8 cellular contexts compared by ENCODE assay signal in genomic region chr4:48906283-48907173, GRCh38. TPM values are rescaled to one million over a fixed set of nuclear protein-coding genes. Genes with fewer than 3 reads are reported as not detected.
A peak's percentile ranks its signal among the peaks of the same experiment; 100 is the strongest.
DNase-seq lines count a peak whose midpoint lies in the region; ATAC-seq and TF ChIP-seq lines count a peak whose summit lies in the region.

Gene OCIAD2, minus strand, starts transcription at chr4:48906774. Its CDS starts 2,225 bp downstream, at chr4:48904549.

- POLR2A ChIA-PET in WTC11 (lab: Charles Lee), result interaction anchor here (0.7 to 1.2 kb wide), 3 partner anchors 10 to 126 kb away, joined by 3 to 5 read pairs (median 3); partner anchors contain the start of genes FRYL and OCIAD1

- peak; percentile 96 for ATAC-seq in GM18511 (IDR thresholded peaks at IDR 0.05; ENCODE audit: unreplicated experiment)
- ATAC-seq in HG02943 (IDR thresholded peaks at IDR 0.05; ENCODE audit: low read depth, unreplicated experiment), result peak; percentile 96
- ATAC-seq in WTC11, result peak; percentile 90

- H3K27me3 Mint-ChIP-seq in WTC11 (ENCODE audit: low read depth), result peaks cover 2% of the 10 kb centered on the region; the same call in 1 of the 2 replicates

- peak within 1 kb of the TSS; percentile 86 for H3K27ac Mint-ChIP-seq in WTC11

- peak; percentile 87 for DNase-seq in NCI-H187 treated with DMSO at 0.1 percent for 48 hours (lab: John Stamatoyannopoulos, UW)
- DNase-seq in WTC11 (ENCODE audit: low spot score), result peak; percentile 77
- peak in 32 of 61 donors; percentile 2 to 68 (median 27) for DNase-seq in caudate nucleus (lab: John Stamatoyannopoulos, UW)
- DNase-seq in kidney tubule cell (ENCODE audit: low spot score), result peak; percentile 90
- DNase-seq in stimulated activated CD4-positive, alpha-beta T cell treated with anti-CD3 and anti-CD28 coated beads, Interleukin-4, amount 100 ng/mL, for 48 hours (ENCODE audit: low read depth in 2 of 2), result peak; percentile 66 to 75
- DNase-seq in HCEC 1CT, result no peak

- H3K4me3 Mint-ChIP-seq in WTC11, result peak within 1 kb of the TSS; percentile 91

- H3K9me3 Mint-ChIP-seq in WTC11, result no peaks in the 10 kb centered on the region

- CTCF ChIA-PET in WTC11 (lab: Charles Lee), result interaction anchor here (1.1 to 1.7 kb wide), 6 partner anchors 8 to 349 kb away, joined by 3 to 10 read pairs (median 4); no protein-coding TSS in a partner anchor

- H3K36me3 Mint-ChIP-seq in WTC11, result peaks cover 22% of the 10 kb centered on the region

- no peak for TF ChIP-seq CTCF in WTC11 (IDR thresholded peaks at IDR 0.05)

- no peak within 1 kb of the TSS for H3K27ac ChIP-seq in caudate nucleus (ENCODE audit: low read depth, low read length)

- H3K4me1 Mint-ChIP-seq in WTC11, result peaks cover 25% of the 10 kb centered on the region

TF ChIP-seq in WTC11, 78 proteins besides CTCF, POLR2A, EP300 and RAD21 (continues in another document):
- peak; percentile 60 for TF ChIP-seq SP1 (CRISPR knock-in tag; conservative IDR thresholded peaks at IDR 0.05)
- no peak for TF ChIP-seq NR3C1 (CRISPR knock-in tag; conservative IDR thresholded peaks at IDR 0.05; ENCODE audit: low read depth)
- no peak for TF ChIP-seq ZNF396 (CRISPR knock-in tag; IDR thresholded peaks at IDR 0.05; ENCODE audit: borderline replicate concordance)
- no peak for TF ChIP-seq ZNF138 (CRISPR knock-in tag; conservative IDR thresholded peaks at IDR 0.05)
- TF ChIP-seq GTF2I (CRISPR knock-in tag; conservative IDR thresholded peaks at IDR 0.05), result no peak
- TF ChIP-seq ZNF423 (CRISPR knock-in tag; IDR thresholded peaks at IDR 0.05), result no peak
- TF ChIP-seq ZBTB43 (CRISPR knock-in tag; IDR thresholded peaks at IDR 0.05), result no peak
- peak; percentile 73 for TF ChIP-seq IRF1 (CRISPR knock-in tag; IDR thresholded peaks at IDR 0.05)
- 0 out of 2 replicates have a peak, but pooled peaks have one; percentile 60 for TF ChIP-seq JUN (CRISPR knock-in tag; IDR thresholded peaks at IDR 0.05)
- no peak; the same call in 1 of the 2 replicates for TF ChIP-seq HMGXB4 (CRISPR knock-in tag; IDR thresholded peaks at IDR 0.05)
- no peak; the same call in 1 of the 2 replicates for TF ChIP-seq E2F4 (CRISPR knock-in tag; IDR thresholded peaks at IDR 0.05; ENCODE audit: borderline replicate concordance, low read depth)
- no peak for TF ChIP-seq CREB1 (CRISPR knock-in tag; IDR thresholded peaks at IDR 0.05)
- TF ChIP-seq ZNF121 (CRISPR knock-in tag; IDR thresholded peaks at IDR 0.05), result no peak
- no peak for TF ChIP-seq HMGA2 (CRISPR knock-in tag; IDR thresholded peaks at IDR 0.05)
- 0 out of 2 replicates have a peak, but pooled peaks have one; percentile 44 for TF ChIP-seq TCF7 (CRISPR knock-in tag; IDR thresholded peaks at IDR 0.05; ENCODE audit: low read depth)
- TF ChIP-seq FOXP4 (CRISPR knock-in tag; IDR thresholded peaks at IDR 0.05), result peak; percentile 46; the same call in 1 of the 2 replicates
- no peak for TF ChIP-seq ATF3 (CRISPR knock-in tag; conservative IDR thresholded peaks at IDR 0.05)
- no peak for TF ChIP-seq ERG (CRISPR knock-in tag; IDR thresholded peaks at IDR 0.05)
- no peak for TF ChIP-seq SMAD4 (CRISPR knock-in tag; IDR thresholded peaks at IDR 0.05)
- TF ChIP-seq TEAD4 (CRISPR knock-in tag; IDR thresholded peaks at IDR 0.05), result no peak
- no peak for TF ChIP-seq CDX4 (CRISPR knock-in tag; IDR thresholded peaks at IDR 0.05; ENCODE audit: borderline replicate concordance)
- TF ChIP-seq ZNF219 (CRISPR knock-in tag; IDR thresholded peaks at IDR 0.05; ENCODE audit: borderline replicate concordance), result peak; percentile 28; the same call in 1 of the 2 replicates

RNA-seq across cellular contexts. Expression of gene OCIAD2, which starts in this region (rescaled TPM):
- total RNA-seq in WTC11 (2021), result 82.7 to 103 TPM (median 91.3 TPM) in 3 replicates
